ENCODE assay signal across 8 cellular contexts in the genomic region with DNA sequence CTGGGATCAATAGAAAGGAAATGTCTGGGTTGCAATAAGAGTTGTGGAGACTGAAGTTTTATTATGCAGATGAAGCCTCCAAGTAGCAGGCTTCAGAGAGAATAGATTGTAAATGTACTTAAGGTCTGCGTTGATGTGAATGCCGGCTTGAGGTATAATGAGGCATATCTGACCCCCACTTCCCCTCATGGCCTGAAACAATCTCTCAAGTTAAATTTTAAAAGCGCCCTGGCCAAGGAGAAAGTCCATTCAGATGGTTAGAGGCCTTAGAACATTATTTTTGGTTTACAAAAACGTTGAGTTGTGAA. TPM values are rescaled to one million over a fixed set of nuclear protein-coding genes. Genes with fewer than 3 reads are reported as not detected.
DNase-seq lines count a peak whose midpoint lies in the region; ATAC-seq, FAIRE-seq and TF ChIP-seq lines count a peak whose summit lies in the region.
"Had no signal": no experiment of that assay in that cellular context is flagged by ENCODE, and none has a peak within 500 bp of the region (broad histone marks: within the 10 kb centered on the region; RNA-seq: fewer than 3 reads in every experiment).

No MANE protein-coding gene starts in this region.

- TF ChIP-seq CTCF in cardiac muscle cell (IDR thresholded peaks at IDR 0.05; ENCODE audit: low read depth, low read length): no peak

- H3K9me3 ChIP-seq in SJCRH30 (replicated peaks) (no peaks in the 10 kb centered on the region; the same call in 1 of the 2 replicates), cardiac muscle cell (ENCODE audit: low read depth) (no peaks in the 10 kb centered on the region), small intestine (ENCODE audit: control insufficient read depth, low read depth) (no peaks in the 10 kb centered on the region)

- H3K4me1 ChIP-seq in SJCRH30 (peaks cover 23% of the 10 kb centered on the region), cardiac muscle cell (ENCODE audit: low read depth) (peaks cover 46% of the 10 kb centered on the region), small intestine (ENCODE audit: control insufficient read depth in 2 of 2, insufficient read depth in 1 of 2, low read depth in 1 of 2, low read length in 1 of 2) (peaks cover 0 to 2% of the 10 kb centered on the region in 2 donors)

- DNase-seq in SJCRH30: no peak
- no peak for DNase-seq in cardiac muscle cell (ENCODE audit: low read depth in 1 of 2, low spot score in 1 of 2)
- DNase-seq in small intestine: no peak
- DNase-seq in T1000 (lab: John Stamatoyannopoulos, UW): no peak
- no peak for DNase-seq in NCI-H526 treated with DMSO at 0.1 percent for 48 hours (lab: John Stamatoyannopoulos, UW)

- H3K4me3 ChIP-seq in SJCRH30 (peak overlapping the region; percentile 57), cardiac muscle cell (peak overlapping the region; percentile 28), small intestine (ENCODE audit: low read depth in 1 of 2, low read length in 2 of 2) (peak overlapping the region in 1 of 2 donors; percentile 79)

- no peak for FAIRE-seq in small intestine (lab: Jason Lieb, UNC)

- peak; percentile 30 for ATAC-seq in GM21367 (IDR thresholded peaks at IDR 0.05; ENCODE audit: unreplicated experiment)
- no peak for ATAC-seq in HG03457 (IDR thresholded peaks at IDR 0.05; ENCODE audit: unreplicated experiment)

- whole genome bisulfite sequencing in small intestine, 3 donors: 0 to 5% (median 2%) methylated on average over 4 of the region's 4 CpGs

- H3K27ac ChIP-seq in SJCRH30 (peak overlapping the region; percentile 65), cardiac muscle cell (peak overlapping the region; percentile 93), small intestine (ENCODE audit: low read depth in 1 of 2, low read length in 1 of 2) (peak overlapping the region; percentile 65 to 93)

- H3K27me3 ChIP-seq in SJCRH30: no peaks in the 10 kb centered on the region
- no peaks in the 10 kb centered on the region for H3K27me3 ChIP-seq in cardiac muscle cell
- H3K27me3 ChIP-seq in small intestine (ENCODE audit: control insufficient read depth in 2 of 2, insufficient read depth in 2 of 2, low read length in 2 of 2): no peaks in the 10 kb centered on the region

- no peaks in the 10 kb centered on the region for H3K36me3 ChIP-seq in SJCRH30
- no peaks in the 10 kb centered on the region for H3K36me3 ChIP-seq in cardiac muscle cell
- H3K36me3 ChIP-seq in small intestine (ENCODE audit: control insufficient read depth in 2 of 2, insufficient read depth in 2 of 2, low read length in 2 of 2): no peaks in the 10 kb centered on the region

RNA-seq across cellular contexts. Expression of a gene that starts 28.3 kb away (rescaled TPM):
- total RNA-seq in SJCRH30 (2014; rRNA removed; shearing (Covaris generic)): not detected in 2 replicates
- not detected in 2 replicates for total RNA-seq in cardiac muscle cell
- polyA plus RNA-seq in cardiac muscle cell (not detected in 2 replicates), small intestine (not detected)
- total RNA-seq: T-helper 2 cell treated with Interferon-gamma antibody and Interleukin-4, amounts not matched to agents 100 ng/mL and 5 ng/mL, for 36 hours had no signal
